ENCODE assay signal across 17 cellular contexts in genomic region chr4:95231713-95232112, GRCh38.
DNase-seq lines count a peak whose midpoint lies in the region; ATAC-seq, FAIRE-seq and TF ChIP-seq lines count a peak whose summit lies in the region.
"Had no signal": no experiment of that assay in that cellular context is flagged by ENCODE, and none has a peak within 500 bp of the region (broad histone marks: within the 10 kb centered on the region; RNA-seq: fewer than 3 reads in every experiment).

No MANE protein-coding gene starts in this region.

- no peak for TF ChIP-seq POLR2A in HepG2 (IDR thresholded peaks at IDR 0.05; ENCODE audit: insufficient read depth in 1 of 2, low read depth in 2 of 2, low read length in 2 of 2)

- no peaks in the 10 kb centered on the region for H3K4me1 ChIP-seq in mucosa of descending colon (ENCODE audit: low read depth)
- H3K4me1 ChIP-seq in HepG2 (ENCODE audit: insufficient read depth, low read length) = no peaks in the 10 kb centered on the region
- H3K4me1 ChIP-seq: A549 had no signal

- H3K9me3 ChIP-seq in mucosa of descending colon = no peaks in the 10 kb centered on the region
- H3K9me3 ChIP-seq in HepG2 (ENCODE audit: low read length) = no peaks in the 10 kb centered on the region
- H3K9me3 ChIP-seq: A549, SK-N-SH had no signal

- ATAC-seq in mucosa of descending colon (peak; percentile 99), HepG2 (no peak), HG02763 (IDR thresholded peaks at IDR 0.05; ENCODE audit: unreplicated experiment) (no peak), GM18520 (IDR thresholded peaks at IDR 0.05; ENCODE audit: unreplicated experiment) (no peak)
- ATAC-seq: A549 had no signal

- TF ChIP-seq RAD21 in HepG2 (CRISPR knock-in tag; IDR thresholded peaks at IDR 0.05) = no peak

- in situ Hi-C loops in Caki2 (cut with HindIII; ENCODE audit: low pct_unique_long_range_greater_than_20kb, low sequenced_read_pairs) (no loop called here), HepG2 (cut with HindIII; ENCODE audit: extremely low pct_ligation_motif_present, low pct_unique_long_range_greater_than_20kb) (no loop called here)

- H3K27ac ChIP-seq in HepG2 (ENCODE audit: extremely low read length, insufficient read depth, low read length) = no peak overlapping the region
- H3K27ac ChIP-seq: A549, C4-2B, PC-9 had no signal

- H3K9ac ChIP-seq in HepG2 (ENCODE audit: insufficient read depth, low read depth, low read length) = no peak overlapping the region
- H3K9ac ChIP-seq: SK-N-SH had no signal

- intact Hi-C loops in mucosa of descending colon (cut with DNase I, micrococcal nuclease) (no loop called here), HepG2 (cut with micrococcal nuclease; ENCODE audit: unreplicated experiment) (no loop called here)

- H2AFZ ChIP-seq in HepG2 (ENCODE audit: low read length) = no peak overlapping the region
- H2AFZ ChIP-seq: PC-9 had no signal

- H4K20me1 ChIP-seq in HepG2 (ENCODE audit: insufficient read depth, low read length) = no peaks in the 10 kb centered on the region

- CTCF ChIA-PET in HepG2 (lab: Yijun Ruan, JAX; ENCODE audit: low intra/inter-chr PET ratio, low total read pairs) = no interaction called here

- H3K4me2 ChIP-seq in HepG2 (ENCODE audit: low read depth, low read length) = no peak overlapping the region
- H3K4me2 ChIP-seq: A549, PC-9, SK-N-SH had no signal

- no peaks in the 10 kb centered on the region for H3K79me2 ChIP-seq in HepG2 (ENCODE audit: insufficient read depth, low read length)

- H3K36me3 ChIP-seq in mucosa of descending colon (ENCODE audit: low read depth) (no peaks in the 10 kb centered on the region), HepG2 (replicated peaks in 1 of 2; ENCODE audit: control insufficient read depth in 1 of 2, insufficient read depth in 2 of 2, low read length in 2 of 2) (no peaks in the 10 kb centered on the region)

- no TSS peak for BruUV-seq in HepG2 (replicated peaks; lab: Mats Ljungman, UMichigan)

- TF ChIP-seq CTCF in mucosa of descending colon (IDR thresholded peaks at IDR 0.05) (no peak), HepG2 (CRISPR knock-in tag; IDR thresholded peaks at IDR 0.05) (no peak)

- POLR2A ChIA-PET in HepG2 (lab: Yijun Ruan, JAX) = no interaction called here

- no peaks in the 10 kb centered on the region for H3K27me3 ChIP-seq in HepG2 (ENCODE audit: control insufficient read depth in 1 of 2, insufficient read depth in 2 of 2, low read length in 2 of 2)

- FAIRE-seq in colon (lab: Jason Lieb, UNC) (peak; percentile 94), HepG2 (lab: Jason Lieb, UNC) (no peak)
- FAIRE-seq: A549, D721Med had no signal

- DNase-seq in Caki2 (ENCODE audit: low read depth) = peak; percentile 77
- DNase-seq in SK-N-DZ (ENCODE audit: low spot score) = peak; percentile 1
- peak in 1 of 3 donors; percentile 51 for DNase-seq in mucosa of descending colon
- no peak for DNase-seq in HepG2 (ENCODE audit: low spot score)
- DNase-seq in DMS 273 (lab: John Stamatoyannopoulos, UW; ENCODE audit: unreplicated experiment) = no peak
- DNase-seq: H9, NCI-H1092 treated with DMSO at 0.1 percent for 48 hours, NCI-H1694 treated with DMSO at 0.1 percent for 48 hours, NCI-H774, PC-9, SK-N-SH had no signal

- H3K4me3 ChIP-seq in mucosa of descending colon (no peak overlapping the region), HepG2 (replicated peaks in 1 of 3; ENCODE audit: insufficient read depth in 1 of 3, low read depth in 2 of 3, low read length in 3 of 3) (no peak overlapping the region)
- H3K4me3 ChIP-seq: A549, PC-9 had no signal

- TF ChIP-seq EP300 in HepG2 (IDR thresholded peaks at IDR 0.05; ENCODE audit: low read depth in 2 of 2, low read length in 2 of 2) = no peak
- TF ChIP-seq EP300 in HepG2 (CRISPR knock-in tag; IDR thresholded peaks at IDR 0.05; ENCODE audit: borderline replicate concordance) = no peak

TF ChIP-seq in HepG2, 621 proteins besides CTCF, POLR2A, EP300 and RAD21:
- TF ChIP-seq, protein P1, sequence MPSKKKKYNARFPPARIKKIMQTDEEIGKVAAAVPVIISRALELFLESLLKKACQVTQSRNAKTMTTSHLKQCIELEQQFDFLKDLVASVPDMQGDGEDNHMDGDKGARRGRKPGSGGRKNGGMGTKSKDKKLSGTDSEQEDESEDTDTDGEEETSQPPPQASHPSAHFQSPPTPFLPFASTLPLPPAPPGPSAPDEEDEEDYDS (CRISPR knock-in tag; IDR thresholded peaks at IDR 0.05) = no peak
- TF ChIP-seq, protein P2, sequence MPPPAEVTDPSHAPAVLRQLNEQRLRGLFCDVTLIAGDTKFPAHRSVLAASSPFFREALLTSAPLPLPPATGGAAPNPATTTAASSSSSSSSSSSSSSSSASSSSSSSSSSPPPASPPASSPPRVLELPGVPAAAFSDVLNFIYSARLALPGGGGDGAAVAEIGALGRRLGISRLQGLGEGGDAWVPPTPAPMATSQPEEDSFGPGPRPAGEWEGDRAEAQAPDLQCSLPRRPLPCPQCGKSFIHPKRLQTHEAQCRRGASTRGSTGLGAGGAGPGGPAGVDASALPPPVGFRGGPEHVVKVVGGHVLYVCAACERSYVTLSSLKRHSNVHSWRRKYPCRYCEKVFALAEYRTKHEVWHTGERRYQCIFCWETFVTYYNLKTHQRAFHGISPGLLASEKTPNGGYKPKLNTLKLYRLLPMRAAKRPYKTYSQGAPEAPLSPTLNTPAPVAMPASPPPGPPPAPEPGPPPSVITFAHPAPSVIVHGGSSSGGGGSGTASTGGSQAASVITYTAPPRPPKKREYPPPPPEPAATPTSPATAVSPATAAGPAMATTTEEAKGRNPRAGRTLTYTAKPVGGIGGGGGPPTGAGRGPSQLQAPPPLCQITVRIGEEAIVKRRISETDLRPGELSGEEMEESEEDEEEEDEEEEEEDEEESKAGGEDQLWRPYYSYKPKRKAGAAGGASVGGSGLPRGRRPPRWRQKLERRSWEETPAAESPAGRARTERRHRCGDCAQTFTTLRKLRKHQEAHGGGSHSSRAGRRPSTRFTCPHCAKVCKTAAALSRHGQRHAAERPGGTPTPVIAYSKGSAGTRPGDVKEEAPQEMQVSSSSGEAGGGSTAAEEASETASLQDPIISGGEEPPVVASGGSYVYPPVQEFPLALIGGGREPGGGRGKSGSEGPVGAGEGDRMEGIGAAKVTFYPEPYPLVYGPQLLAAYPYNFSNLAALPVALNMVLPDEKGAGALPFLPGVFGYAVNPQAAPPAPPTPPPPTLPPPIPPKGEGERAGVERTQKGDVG (CRISPR knock-in tag; IDR thresholded peaks at IDR 0.05; ENCODE audit: borderline replicate concordance) = no peak
- no peak for TF ChIP-seq ZNF101 (CRISPR knock-in tag; IDR thresholded peaks at IDR 0.05; ENCODE audit: borderline replicate concordance, low read depth)
- no peak for TF ChIP-seq IKZF1 (IDR thresholded peaks at IDR 0.05)

Comparison
In these comparisons a context has a peak if more than half of its experiments do, and no peak if none do; other contexts are left out.
1. DNase-seq: peak in Caki2 (single experiment) and SK-N-DZ (single experiment); none in HepG2 (single experiment) and DMS 273 (single experiment).